Comparison of ENCODE assay signal across 26 cellular contexts in genomic region chr11:97461934-97462333, GRCh38.
"Had no signal": no experiment of that assay in that cellular context is flagged by ENCODE, and none has a peak within 500 bp of the region (broad histone marks: within the 10 kb centered on the region; RNA-seq: fewer than 3 reads in every experiment).

No MANE protein-coding gene starts in this region.

- ATAC-seq: esophagus mucosa; foreskin keratinocyte; heart left ventricle; naive thymus-derived CD4-positive, alpha-beta T cell had no signal

- H3K4me3 Mint-ChIP-seq: mesothelial cell of epicardium; naive thymus-derived CD4-positive, alpha-beta T cell; neural crest cell; stimulated activated naive CD8-positive, alpha-beta T cell treated with anti-CD3 and anti-CD28 coated beads, Interleukin-15, Interleukin-2, amounts not matched to agents 100 ng/mL and 50 ng/mL, for 24 hours; T-helper 1 cell treated with Interleukin-12 subunit alpha and Interleukin-12 subunit beta and Interleukin-4 antibody, amounts not matched to agents 30 μg/mL and 1 μg/mL, for 36 hours; type B pancreatic cell had no signal

- DNase-seq: activated CD4-positive, alpha-beta T cell treated with anti-CD3 and anti-CD28 coated beads for 4 hours; activated CD4-positive, alpha-beta T cell treated with anti-CD3 and anti-CD28 coated beads, Interleukin-2, amount 50 U/mL, for 48 hours; activated CD8-positive, alpha-beta memory T cell treated with anti-CD3 and anti-CD28 coated beads for 24 hours; activated gamma-delta T cell; activated naive CD4-positive, alpha-beta T cell treated with anti-CD3 and anti-CD28 coated beads, Interleukin-2, amount 50 U/mL, for 16 hours; amniotic stem cell; caudate nucleus; foreskin keratinocyte; hypothalamus; left ventricle myocardium inferior; naive thymus-derived CD4-positive, alpha-beta T cell; stimulated activated CD4-positive, alpha-beta T cell treated with anti-CD3 and anti-CD28 coated beads, Interleukin-12 subunit alpha, Interleukin-12 subunit beta, amount 100 ng/mL, for 4 hours; stimulated activated CD4-positive, alpha-beta T cell treated with anti-CD3 and anti-CD28 coated beads, Interleukin-4, amount 100 ng/mL, for 1 hour; substantia nigra; T-helper 9 cell had no signal

- H3K27ac ChIP-seq: foreskin keratinocyte, heart left ventricle, left ventricle myocardium inferior, skin epidermis, vagina, VCaP had no signal

- H3K4me1 ChIP-seq: foreskin keratinocyte, heart left ventricle, left ventricle myocardium inferior, vagina had no signal

- H3K27ac Mint-ChIP-seq: mesothelial cell of epicardium; naive thymus-derived CD4-positive, alpha-beta T cell; stimulated activated naive CD8-positive, alpha-beta T cell treated with anti-CD3 and anti-CD28 coated beads, Interleukin-15, Interleukin-2, amounts not matched to agents 100 ng/mL and 50 ng/mL, for 24 hours; T-helper 1 cell treated with Interleukin-12 subunit alpha and Interleukin-12 subunit beta and Interleukin-4 antibody, amounts not matched to agents 30 μg/mL and 1 μg/mL, for 36 hours; type B pancreatic cell had no signal

- H3K27me3 Mint-ChIP-seq: naive thymus-derived CD4-positive, alpha-beta T cell; stimulated activated naive CD8-positive, alpha-beta T cell treated with anti-CD3 and anti-CD28 coated beads, Interleukin-15, Interleukin-2, amounts not matched to agents 100 ng/mL and 50 ng/mL, for 24 hours; type B pancreatic cell had no signal

- H3K4me1 Mint-ChIP-seq: naive thymus-derived CD4-positive, alpha-beta T cell; neural crest cell had no signal

- H3K9me3 ChIP-seq: vagina had no signal

- H3K4me3 ChIP-seq: heart left ventricle, left ventricle myocardium inferior, skin epidermis, vagina had no signal

- H3K27me3 ChIP-seq: foreskin keratinocyte, heart left ventricle, vagina had no signal

- H3K36me3 ChIP-seq: heart left ventricle, left ventricle myocardium inferior, vagina had no signal

- H3K36me3 Mint-ChIP-seq: type B pancreatic cell had no signal

- FAIRE-seq: TTC549 had no signal
